Comparison of ENCODE assay signal across 8 cellular contexts in genomic region chr3:146160964-146161724, GRCh38. TPM values are rescaled to one million over a fixed set of nuclear protein-coding genes. Genes with fewer than 3 reads are reported as not detected.
DNase-seq lines count a peak whose midpoint lies in the region; ATAC-seq and TF ChIP-seq lines count a peak whose summit lies in the region.

TSS of gene PLOD2 (minus strand) at chr3:146161184. CDS start at chr3:146160989, 195 bp downstream.

- H3K4me3 Mint-ChIP-seq in CD4-positive, alpha-beta T cell: peak within 1 kb of the TSS; percentile 9
- H3K4me3 Mint-ChIP-seq in brain: peak within 1 kb of the TSS; percentile 93 to 98 (median 96)

- peak within 1 kb of the TSS; percentile 81 for H2AFZ ChIP-seq in hepatocyte

- no peaks in the 10 kb centered on the region for H3K36me3 Mint-ChIP-seq in CD4-positive, alpha-beta T cell (ENCODE audit: low read depth)
- H3K36me3 Mint-ChIP-seq in brain: no peaks in the 10 kb centered on the region

- no peaks in the 10 kb centered on the region for H3K36me3 ChIP-seq in hepatocyte (replicated peaks; ENCODE audit: insufficient read depth, low read depth)
- no peaks in the 10 kb centered on the region for H3K36me3 ChIP-seq in prostate gland

- no peak for TF ChIP-seq CTCF in CD4-positive, alpha-beta T cell (IDR thresholded peaks at IDR 0.05)
- no peak for TF ChIP-seq CTCF in brain (conservative IDR thresholded peaks at IDR 0.05)
- TF ChIP-seq CTCF in hepatocyte (IDR thresholded peaks at IDR 0.05; ENCODE audit: poor library complexity): no peak
- TF ChIP-seq CTCF in prostate gland (IDR thresholded peaks at IDR 0.05): no peak

- H3K27ac ChIP-seq in CD4-positive, alpha-beta T cell (ENCODE audit: low read depth, low read length): no peak within 1 kb of the TSS
- peak within 1 kb of the TSS; percentile 95 for H3K27ac ChIP-seq in hepatocyte
- peak within 1 kb of the TSS; percentile 87 to 93 for H3K27ac ChIP-seq in prostate gland

- 3% methylated on average over 63 of the region's 76 CpGs for WGBS in hepatocyte (ENCODE audit: low lambda C conversion rate, missing lambda C conversion rate)
- under 1% methylated on average over 68 of the region's 76 CpGs for WGBS in prostate gland

- H3K27me3 ChIP-seq in CD4-positive, alpha-beta T cell (ENCODE audit: control insufficient read depth, insufficient read depth, low read length): peaks cover 49% of the 10 kb centered on the region
- H3K27me3 ChIP-seq in hepatocyte (no peaks in the 10 kb centered on the region), prostate gland (replicated peaks; ENCODE audit: insufficient read depth) (no peaks in the 10 kb centered on the region)

- H3K9me3 ChIP-seq in CD4-positive, alpha-beta T cell (ENCODE audit: control insufficient read depth, low read length): no peaks in the 10 kb centered on the region
- no peaks in the 10 kb centered on the region for H3K9me3 ChIP-seq in hepatocyte (ENCODE audit: low read depth)
- H3K9me3 ChIP-seq in prostate gland: no peaks in the 10 kb centered on the region

- no peaks in the 10 kb centered on the region for H3K9me2 ChIP-seq in hepatocyte (replicated peaks; ENCODE audit: insufficient read depth)

- TF ChIP-seq POLR2A in prostate gland (IDR thresholded peaks at IDR 0.05): peak; percentile 58

- peaks cover 44% of the 10 kb centered on the region for H3K79me2 ChIP-seq in hepatocyte

- no peak for ATAC-seq in CD4-positive, alpha-beta T cell (ENCODE audit: poor library complexity)
- peak; percentile 69 for ATAC-seq in GM18909 (IDR thresholded peaks at IDR 0.05; ENCODE audit: poor library complexity, unreplicated experiment)
- peak; percentile 73 for ATAC-seq in HG03280 (IDR thresholded peaks at IDR 0.05; ENCODE audit: unreplicated experiment)

- CTCF ChIA-PET in CD4-positive, alpha-beta T cell (lab: Charles Lee): no interaction called here

- H3K27ac Mint-ChIP-seq in CD4-positive, alpha-beta T cell: no peak within 1 kb of the TSS
- H3K27ac Mint-ChIP-seq in brain: peak within 1 kb of the TSS; percentile 87 to 98 (median 94)

- H3K27me3 Mint-ChIP-seq in CD4-positive, alpha-beta T cell: peaks cover 64% of the 10 kb centered on the region
- peaks cover 4% of the 10 kb centered on the region for H3K27me3 Mint-ChIP-seq in brain

- H3K9me3 Mint-ChIP-seq in CD4-positive, alpha-beta T cell: no peaks in the 10 kb centered on the region
- peaks cover 0 to 6% (median 0%) of the 10 kb centered on the region in 5 experiments for H3K9me3 Mint-ChIP-seq in brain

- no peak for DNase-seq in CD4-positive, alpha-beta T cell
- DNase-seq in hepatocyte (ENCODE audit: low spot score): peak; percentile 94
- peak; percentile 42 for DNase-seq in prostate gland (ENCODE audit: low spot score)
- DNase-seq in middle frontal gyrus (ENCODE audit: extremely low spot score, low spot score): no peak

- POLR2A ChIA-PET in CD4-positive, alpha-beta T cell (lab: Charles Lee): no interaction called here

- peak within 1 kb of the TSS; percentile 80 for H3K4me2 ChIP-seq in hepatocyte

- H3K4me1 ChIP-seq in hepatocyte (ENCODE audit: insufficient read depth) (peaks cover 26% of the 10 kb centered on the region), prostate gland (replicated peaks) (no peaks in the 10 kb centered on the region)

- peak within 1 kb of the TSS; percentile 73 for H3K4me3 ChIP-seq in hepatocyte
- peak within 1 kb of the TSS; percentile 74 to 84 for H3K4me3 ChIP-seq in prostate gland

- H3K4me1 Mint-ChIP-seq in CD4-positive, alpha-beta T cell (ENCODE audit: low read depth): peaks cover 8% of the 10 kb centered on the region
- H3K4me1 Mint-ChIP-seq in brain: peaks cover 62% of the 10 kb centered on the region

- no peaks in the 10 kb centered on the region for H4K20me1 ChIP-seq in hepatocyte (ENCODE audit: insufficient read depth, poor library complexity, severe bottlenecking)

- intact Hi-C loops in CD4-positive, alpha-beta T cell (cut with DNase I, micrococcal nuclease): no loop called here
- intact Hi-C loops in prostate gland (cut with DNase I): loop anchor here (5.0 to 10.0 kb wide), 2 partner anchors 34 to 86 kb away; no protein-coding TSS in a partner anchor

TF ChIP-seq in PFSK-1, 5 proteins besides CTCF, POLR2A, EP300 and RAD21:
- TF ChIP-seq POLR2AphosphoS5 (IDR thresholded peaks at IDR 0.05; ENCODE audit: low read depth, low read length) (0 out of 2 replicates have a peak, but pooled peaks have one; percentile 55), FOXP2 (optimal IDR thresholded peaks at IDR 0.05; ENCODE audit: borderline replicate concordance, extremely low read depth, extremely low read length, insufficient read depth) (no peak)

RNA-seq across cellular contexts. Expression of gene PLOD2, which starts in this region (rescaled TPM):
- not detected for total RNA-seq in CD4-positive, alpha-beta T cell
- 7.8 TPM for polyA plus RNA-seq in PFSK-1 (2012; ENCODE audit: insufficient read length, low read depth)
- polyA plus RNA-seq in brain (ENCODE audit: insufficient read depth, low read depth, low replicate concordance) (1.7 TPM), hepatocyte (93.8 and 97.3 TPM in 2 replicates)
- total RNA-seq in hepatocyte (148 and 155 TPM in 2 replicates), prostate gland (10 to 100 TPM; 10.7 to 14.6 TPM)

Comparison
In these comparisons a context has a peak if more than half of its experiments do, and no peak if none do; other contexts are left out.
1. RNA of gene PLOD2 (total RNA-seq): 148 to 155 TPM in hepatocyte and 10.7 to 14.6 TPM in prostate gland; not detected in CD4-positive, alpha-beta T cell; every median in the first group is over 10 times any median in the second.
2. RNA of gene PLOD2 (polyA plus RNA-seq): 93.8 to 97.3 TPM in hepatocyte; 1.7 TPM in brain (single experiment); every median in the first group is over 10 times any median in the second.
3. DNase-seq: peak in hepatocyte (single experiment) and prostate gland (single experiment); none in CD4-positive, alpha-beta T cell (0 of 10) and middle frontal gyrus (single experiment).